8 cellular contexts compared by ENCODE assay signal in genomic region chr16:4517812-4518211, GRCh38. TPM values are rescaled to one million over a fixed set of nuclear protein-coding genes. Genes with fewer than 3 reads are reported as not detected.
DNase-seq lines count a peak whose midpoint lies in the region; ATAC-seq, FAIRE-seq and TF ChIP-seq lines count a peak whose summit lies in the region.

No MANE protein-coding gene starts in this region.

- DNase-seq in COR-L47 (lab: John Stamatoyannopoulos, UW) (peak; percentile 46), HTR-8/SVneo (ENCODE audit: insufficient read length, low spot score) (peak; percentile 40), left ventricle myocardium superior (no peak), tibial nerve (ENCODE audit: low spot score in 2 of 2) (no peak), SIG-M5 treated with dmso at 0.1 percent for 504 hours (lab: John Stamatoyannopoulos, UW; ENCODE audit: unreplicated experiment) (no peak), posterior vena cava (ENCODE audit: low spot score) (no peak)
- DNase-seq in activated naive CD4-positive, alpha-beta T cell (lab: John Stamatoyannopoulos, UW), result no peak

- H3K9me2 ChIP-seq in SU-DHL-6 (replicated peaks; ENCODE audit: insufficient read depth, low read length), result no peaks in the 10 kb centered on the region

- TF ChIP-seq CTCF in SU-DHL-6 (IDR thresholded peaks at IDR 0.05; ENCODE audit: insufficient read depth, low read length, poor library complexity, severe bottlenecking) (peak; percentile 70), tibial nerve (IDR thresholded peaks at IDR 0.05) (peak in 4 of 5 experiments; percentile 15 to 52 (median 41))

- intact Hi-C loops in left ventricle myocardium superior (cut with micrococcal nuclease), result no loop called here
- intact Hi-C loops in posterior vena cava (cut with DNase I), result no loop called here

- H3K4me1 ChIP-seq in tibial nerve, result peaks cover 0 to 54% (median 27%) of the 10 kb centered on the region in 4 donors

- H3F3A ChIP-seq in SU-DHL-6 (ENCODE audit: insufficient read depth), result peaks cover 10% of the 10 kb centered on the region; the same call in 1 of the 2 replicates

- H3K79me2 ChIP-seq in SU-DHL-6 (ENCODE audit: insufficient read depth, low read length), result no peaks in the 10 kb centered on the region

- H3K27me3 ChIP-seq in SU-DHL-6 (ENCODE audit: low read length) (no peaks in the 10 kb centered on the region), tibial nerve (no peaks in the 10 kb centered on the region)

- no peaks in the 10 kb centered on the region for H3K9me3 ChIP-seq in SU-DHL-6 (ENCODE audit: insufficient read depth, low read length)
- H3K9me3 ChIP-seq in tibial nerve, result no peaks in the 10 kb centered on the region

- WGBS in tibial nerve, 2 donors, result 42 to 63% methylated on average over 3 to 6 of the region's 6 CpGs

- no peak for FAIRE-seq in HTR-8/SVneo (lab: Jason Lieb, UNC)

- no peak overlapping the region for H2AFZ ChIP-seq in SU-DHL-6 (ENCODE audit: low read depth, low read length, severe bottlenecking)

- peak; percentile 14 for ATAC-seq in left ventricle myocardium superior

- H4K20me1 ChIP-seq in SU-DHL-6 (ENCODE audit: low read depth, low read length), result no peaks in the 10 kb centered on the region

- no peak overlapping the region for H3K4me3 ChIP-seq in SU-DHL-6 (ENCODE audit: insufficient read depth, low read length, poor library complexity, severe bottlenecking)
- H3K4me3 ChIP-seq in tibial nerve, result no peak overlapping the region

- no peak for TF ChIP-seq EP300 in tibial nerve (IDR thresholded peaks at IDR 0.05)

- no peak overlapping the region for H3K4me2 ChIP-seq in SU-DHL-6 (ENCODE audit: low read depth, low read length, poor library complexity, severe bottlenecking)

- H3K27ac ChIP-seq in SU-DHL-6 (ENCODE audit: low read depth, low read length) (no peak overlapping the region), tibial nerve (no peak overlapping the region)

- TF ChIP-seq POLR2A in tibial nerve (IDR thresholded peaks at IDR 0.05), result no peak

- no peaks in the 10 kb centered on the region for H3K36me3 ChIP-seq in SU-DHL-6 (ENCODE audit: low read length)
- peaks cover 0 to 22% (median 3%) of the 10 kb centered on the region in 3 donors for H3K36me3 ChIP-seq in tibial nerve

- no peak overlapping the region for H3K9ac ChIP-seq in SU-DHL-6 (ENCODE audit: low read length)

RNA-seq across cellular contexts. Expression of gene CDIP1, which starts 20.8 kb away (rescaled TPM):
- total RNA-seq in left ventricle myocardium superior (53.3 TPM), tibial nerve (10 to 100 TPM; 16.2 to 40.2 (median 24.0) TPM), posterior vena cava (10 to 100 TPM; 19.4 to 21.1 TPM)

RNA-seq across cellular contexts. Expression of gene C16orf96, which starts 38.3 kb away (rescaled TPM):
- total RNA-seq in left ventricle myocardium superior (0.07 TPM), tibial nerve (under 1 TPM in 2 of 4 donors, not detected in 2; 0.20 to 0.21 TPM), posterior vena cava (under 1 TPM; 0.09 to 0.10 TPM)

RNA-seq across cellular contexts. Expression of gene HMOX2, which starts 41.6 kb away (rescaled TPM):
- total RNA-seq in left ventricle myocardium superior (121 TPM), tibial nerve (10 to 100 TPM; 55.7 to 75.6 (median 63.1) TPM), posterior vena cava (10 to 100 TPM; 28.3 to 30.5 TPM)

RNA-seq across cellular contexts. Expression of gene NMRAL1, which starts 43.4 kb away (rescaled TPM):
- total RNA-seq in left ventricle myocardium superior, result 24.7 TPM
- 10 to 100 TPM; 55.5 to 61.8 (median 57.7) TPM for total RNA-seq in tibial nerve
- 10 to 100 TPM; 18.8 to 25.3 TPM for total RNA-seq in posterior vena cava

Comparison
In these comparisons a context has a peak if more than half of its experiments do, and no peak if none do; other contexts are left out.
1. DNase-seq: peak in COR-L47 (single experiment) and HTR-8/SVneo (single experiment); none in left ventricle myocardium superior (single experiment), tibial nerve (0 of 2), SIG-M5 treated with dmso at 0.1 percent for 504 hours (single experiment), posterior vena cava (single experiment) and activated naive CD4-positive, alpha-beta T cell (0 of 4).